In the genomic region with DNA sequence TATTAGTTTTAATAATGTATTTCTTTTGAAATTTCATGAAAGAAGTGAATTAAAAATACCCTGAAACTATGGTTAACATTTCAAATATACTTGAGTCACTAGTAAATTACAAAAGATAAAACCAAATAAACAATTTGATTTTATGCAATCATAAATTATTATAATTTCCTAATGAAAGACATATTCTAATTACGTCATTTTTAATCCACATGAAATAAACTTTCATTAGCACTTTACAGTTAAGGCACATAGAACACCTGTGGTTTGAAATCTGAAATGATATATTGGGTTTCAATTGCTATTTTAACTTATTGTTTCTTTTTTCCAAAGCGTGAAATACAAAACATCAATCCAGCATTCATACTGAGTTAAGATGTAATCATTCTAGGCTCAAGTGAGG, we compare ENCODE assay signal across 25 cellular contexts.
"Had no signal": no experiment of that assay in that cellular context is flagged by ENCODE, and none has a peak within 500 bp of the region (broad histone marks: within the 10 kb centered on the region; RNA-seq: fewer than 3 reads in every experiment).

No MANE protein-coding gene starts in this region.

- H3K27ac ChIP-seq: coronary artery, esophagus squamous epithelium, hepatocyte, left lung, neural progenitor cell, parathyroid adenoma, testis, tibial nerve, upper lobe of left lung had no signal

- H3K9ac ChIP-seq: neural progenitor cell, parathyroid adenoma had no signal

- H3K4me2 ChIP-seq: hepatocyte, neural progenitor cell had no signal

- H3K79me2 ChIP-seq: hepatocyte, parathyroid adenoma had no signal

- DNase-seq: effector memory CD8-positive, alpha-beta T cell; erythroblast; esophagus squamous epithelium; foreskin melanocyte; head of caudate nucleus; left cardiac atrium; left lung; mesenchymal stem cell; mucosa of descending colon; naive B cell; stimulated activated CD4-positive, alpha-beta T cell treated with anti-CD3 and anti-CD28 coated beads, Interleukin-2, amount 100 ng/mL, for 24 hours; stimulated activated CD4-positive, alpha-beta T cell treated with anti-CD3 and anti-CD28 coated beads, Interleukin-4, amount 100 ng/mL, for 24 hours; stimulated activated naive CD8-positive, alpha-beta T cell treated with anti-CD3 and anti-CD28 coated beads, Interleukin-15, Interleukin-2, amounts not matched to agents 100 U/mL and 50 U/mL, for 24 hours; substantia nigra; testis; upper lobe of left lung had no signal

- H3K27me3 ChIP-seq: esophagus squamous epithelium, hepatocyte, left lung, neural progenitor cell, testis, tibial nerve, upper lobe of left lung had no signal

- H3K9me3 ChIP-seq: esophagus squamous epithelium, left lung, mucosa of descending colon, testis, tibial nerve, upper lobe of left lung had no signal

- H3K4me1 ChIP-seq: esophagus squamous epithelium, left lung, neural progenitor cell, parathyroid adenoma, testis, tibial nerve, upper lobe of left lung had no signal

- H3K36me3 ChIP-seq: esophagus squamous epithelium, left lung, neural progenitor cell, tibial nerve, upper lobe of left lung had no signal

- H3K4me3 ChIP-seq: coronary artery, esophagus squamous epithelium, hepatocyte, left lung, mucosa of descending colon, neural progenitor cell, testis, tibial nerve, upper lobe of left lung had no signal

- ATAC-seq: effector memory CD8-positive, alpha-beta T cell; left cardiac atrium; left lung; mucosa of descending colon; natural killer cell treated with Interleukin-12 subunit alpha and Interleukin-12 subunit beta and Interleukin-15 and Interleukin-18, amount 100 ng/mL, for 72 hours; sciatic nerve; stimulated activated memory B cell treated with anti-CD40 and anti-IgM and Interleukin-4, amounts not matched to agents 10 μg/mL and 1 μg/mL and 100 μg/mL, for 72 hours; stimulated activated naive CD8-positive, alpha-beta T cell treated with anti-CD3 and anti-CD28 coated beads, Interleukin-15, Interleukin-2, amounts not matched to agents 100 U/mL and 50 U/mL, for 24 hours had no signal

- H2AFZ ChIP-seq: hepatocyte, neural progenitor cell, parathyroid adenoma had no signal

- FAIRE-seq: urothelium cell line had no signal
